In genomic region chr6:27230758-27231111, GRCh38 we compare ENCODE assay signal across 2 cellular contexts.
TF ChIP-seq lines count a peak whose summit lies in the region.

No MANE protein-coding gene starts in this region.

TF ChIP-seq in H1, 55 proteins besides CTCF, POLR2A, EP300 and RAD21 (continued from another document):
- TF ChIP-seq NANOG (IDR thresholded peaks at IDR 0.05; ENCODE audit: insufficient read depth, low read depth, low read length, poor library complexity, severe bottlenecking) (no peak), SAP30 (IDR thresholded peaks at IDR 0.05; ENCODE audit: insufficient read depth, insufficient replicate concordance, low read length) (no peak), CBX5 (IDR thresholded peaks at IDR 0.05; ENCODE audit: low read depth, low read length) (no peak), ZNF274 (IDR thresholded peaks at IDR 0.05; ENCODE audit: borderline replicate concordance, extremely low read depth, low read length) (no peak), CREB1 (IDR thresholded peaks at IDR 0.05) (no peak), SUZ12 (IDR thresholded peaks at IDR 0.05; ENCODE audit: low read length) (no peak), RXRA (IDR thresholded peaks at IDR 0.05; ENCODE audit: insufficient read depth, low read depth, low read length) (no peak), ASH2L (IDR thresholded peaks at IDR 0.05; ENCODE audit: low read length) (no peak), KDM5A (IDR thresholded peaks at IDR 0.05; ENCODE audit: low read length) (no peak), PHF8 (conservative IDR thresholded peaks at IDR 0.05; ENCODE audit: low read depth, low read length) (no peak), SRF (IDR thresholded peaks at IDR 0.05; ENCODE audit: low read depth, low read length) (no peak), HDAC2 (IDR thresholded peaks at IDR 0.05; ENCODE audit: borderline replicate concordance in 1 of 2, low read depth in 2 of 2, low read length in 2 of 2) (no peak), TEAD4 (IDR thresholded peaks at IDR 0.05; ENCODE audit: low read depth, low read length) (no peak), SIX5 (IDR thresholded peaks at IDR 0.05; ENCODE audit: low read depth, low read length) (no peak), MAX (IDR thresholded peaks at IDR 0.05) (no peak), GABPA (IDR thresholded peaks at IDR 0.05; ENCODE audit: borderline replicate concordance, insufficient read depth, low read length) (no peak), TCF12 (IDR thresholded peaks at IDR 0.05; ENCODE audit: low read depth, low read length) (no peak), CHD1 (IDR thresholded peaks at IDR 0.05; ENCODE audit: low read depth, low read length) (no peak)

TF ChIP-seq in neural cell, 6 proteins besides CTCF, POLR2A, EP300 and RAD21:
- TF ChIP-seq REST (IDR thresholded peaks at IDR 0.05; ENCODE audit: borderline replicate concordance) (no peak), EZH2 (IDR thresholded peaks at IDR 0.05; ENCODE audit: borderline replicate concordance, insufficient read depth, low read length, poor library complexity, severe bottlenecking) (no peak)
TF ChIP-seq in neural cell: peak in this region for 0.
